20 cellular contexts compared by ENCODE assay signal in genomic region chr10:132175401-132175800, GRCh38. TPM values are rescaled to one million over a fixed set of nuclear protein-coding genes. Genes with fewer than 3 reads are reported as not detected.
DNase-seq lines count a peak whose midpoint lies in the region; ATAC-seq lines count a peak whose summit lies in the region.
"Had no signal": no experiment of that assay in that cellular context is flagged by ENCODE, and none has a peak within 500 bp of the region (broad histone marks: within the 10 kb centered on the region; RNA-seq: fewer than 3 reads in every experiment).

No MANE protein-coding gene starts in this region.

- H3K27ac ChIP-seq in angular gyrus (ENCODE audit: low read depth, low read length) (peak overlapping the region; percentile 97), temporal lobe (ENCODE audit: low read depth, low read length) (peak overlapping the region; percentile 99)
- H3K27ac ChIP-seq: GM23248 had no signal

- peak; percentile 5 for DNase-seq in activated CD4-positive, CD25-positive, alpha-beta regulatory T cell treated with anti-CD3 and anti-CD28 coated beads, Interleukin-2, amount 50 U/mL, for 72 hours
- DNase-seq in left kidney (ENCODE audit: low read depth, low spot score): peak; percentile 64
- DNase-seq in glomerular visceral epithelial cell (ENCODE audit: extremely low spot score): no peak
- no peak for DNase-seq in HuH-7.5 (ENCODE audit: low spot score)
- DNase-seq: EL, GM23248, HCEC 1CT, Kasumi-1, MG63, NCI-H1048, NCI-H1436, NCI-H510A treated with DMSO at 0.1 percent for 48 hours, NCI-H82, RPMI8226, SIG-M5 had no signal

- no peak for ATAC-seq in activated CD4-positive, CD25-positive, alpha-beta regulatory T cell treated with anti-CD3 and anti-CD28 coated beads, Interleukin-2, amount 50 U/mL, for 24 hours
- ATAC-seq in GM19467 (IDR thresholded peaks at IDR 0.05; ENCODE audit: unreplicated experiment): no peak
- ATAC-seq: GM12878 had no signal

RNA-seq across cellular contexts. Expression of gene DPYSL4, which starts 11.3 kb away (rescaled TPM):
- total RNA-seq in temporal lobe: 39.3 TPM

Comparison
In these comparisons a context has a peak if more than half of its experiments do, and no peak if none do; other contexts are left out.
1. DNase-seq: peak in activated CD4-positive, CD25-positive, alpha-beta regulatory T cell treated with anti-CD3 and anti-CD28 coated beads, Interleukin-2, amount 50 U/mL, for 72 hours (single experiment) and left kidney (single experiment); none in glomerular visceral epithelial cell (single experiment) and HuH-7.5 (single experiment).